ENCODE assay signal across 12 cellular contexts in the genomic region with DNA sequence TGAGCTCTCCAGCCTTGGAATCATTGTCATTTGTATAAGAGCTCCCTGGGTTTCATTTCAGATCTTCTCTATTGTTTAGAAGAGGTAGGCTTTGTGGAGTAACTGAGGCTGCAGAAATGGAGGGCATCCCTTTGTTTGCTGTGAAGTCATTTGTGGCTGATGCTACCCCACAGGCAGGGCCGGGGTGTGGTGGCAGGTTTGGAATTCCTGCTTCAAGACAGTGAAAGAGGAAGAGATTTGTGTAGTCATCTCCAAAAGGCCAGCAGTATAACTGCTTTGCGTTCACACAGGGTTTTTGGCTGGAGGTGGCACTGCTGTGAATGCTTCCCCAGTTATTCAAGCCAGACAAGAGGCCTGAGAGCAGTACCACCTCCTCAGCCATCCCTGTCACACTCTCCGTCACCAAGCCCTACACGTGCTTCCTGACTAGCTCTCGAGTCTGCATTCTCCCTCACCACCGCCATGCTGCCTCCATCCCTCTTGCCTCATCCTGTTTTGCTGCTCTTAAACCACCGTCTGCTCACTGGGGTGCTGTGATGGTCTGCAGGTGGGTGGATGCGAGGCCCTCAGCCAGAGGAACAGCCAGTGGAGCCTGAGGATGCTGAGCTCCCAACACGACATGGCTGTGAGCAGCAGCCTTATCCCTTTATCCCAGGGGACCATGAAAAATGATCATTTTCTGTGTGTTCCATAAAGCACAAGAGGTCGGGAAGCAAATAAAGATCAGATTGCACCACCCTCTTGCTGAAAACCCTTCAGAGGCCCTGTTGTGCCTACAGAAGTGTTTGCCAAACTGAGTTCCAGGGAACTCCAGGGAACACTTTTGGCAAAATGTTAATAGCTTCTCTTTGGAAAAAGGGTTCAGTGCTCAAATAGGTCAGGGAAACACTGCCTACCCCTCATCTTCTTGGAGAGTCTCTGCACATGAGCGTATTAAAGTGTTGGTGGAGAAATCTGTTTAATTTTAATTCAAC. TPM values are rescaled to one million over a fixed set of nuclear protein-coding genes. Genes with fewer than 3 reads are reported as not detected.
DNase-seq lines count a peak whose midpoint lies in the region; ATAC-seq lines count a peak whose summit lies in the region.
"Had no signal": no experiment of that assay in that cellular context is flagged by ENCODE, and none has a peak within 500 bp of the region (broad histone marks: within the 10 kb centered on the region; RNA-seq: fewer than 3 reads in every experiment).

No MANE protein-coding gene starts in this region.

- CTCF ChIA-PET in activated CD4-positive, alpha-beta T cell treated with anti-CD3 and anti-CD28 coated beads for 36 hours (lab: Charles Lee) = interaction anchor here (0.6 to 2.2 kb wide), 4 partner anchors 14 to 758 kb away, joined by 3 to 12 read pairs (median 4); no protein-coding TSS in a partner anchor

- peak overlapping the region; percentile 26 for H3K27ac Mint-ChIP-seq in activated CD4-positive, alpha-beta T cell treated with anti-CD3 and anti-CD28 coated beads for 36 hours
- H3K27ac Mint-ChIP-seq: nephron had no signal

- POLR2A ChIA-PET in activated CD4-positive, alpha-beta T cell treated with anti-CD3 and anti-CD28 coated beads for 36 hours (lab: Charles Lee) = interaction anchor here (1.0 kb wide), 1 partner anchor 24 kb away, joined by 3 read pairs; the partner anchor contains the start of gene ARMC2

- ATAC-seq in activated CD4-positive, alpha-beta T cell treated with anti-CD3 and anti-CD28 coated beads for 36 hours = no peak
- ATAC-seq in GM18907 (IDR thresholded peaks at IDR 0.05; ENCODE audit: unreplicated experiment) = no peak
- no peak for ATAC-seq in HG02763 (IDR thresholded peaks at IDR 0.05; ENCODE audit: unreplicated experiment)
- ATAC-seq: foreskin keratinocyte had no signal

- intact Hi-C loops in activated CD4-positive, alpha-beta T cell treated with anti-CD3 and anti-CD28 coated beads for 36 hours (cut with DNase I, micrococcal nuclease) = loop anchor here in 1 of 2 experiments (2.0 to 10.0 kb wide), 3 partner anchors 15 to 1047 kb away; partner anchors contain the start of gene SCML4
- intact Hi-C loops in posterior cingulate gyrus (cut with DNase I) = no loop called here

- DNase-seq in activated CD4-positive, alpha-beta T cell treated with anti-CD3 and anti-CD28 coated beads for 36 hours = no peak
- DNase-seq in activated CD4-positive, alpha-beta T cell treated with anti-CD3 and anti-CD28 coated beads, Interleukin-2, amount 50 U/mL, for 4 hours = no peak
- peak; percentile 21 for DNase-seq in NOMO-1 treated with DMSO at 0.1 percent for 48 hours (lab: John Stamatoyannopoulos, UW; ENCODE audit: unreplicated experiment)
- DNase-seq in central memory CD4-positive, alpha-beta T cell = peak; percentile 32
- peak in 8 of 10 donors; percentile 22 to 91 (median 64) for DNase-seq in posterior cingulate gyrus
- no peak for DNase-seq in COR-L47 (lab: John Stamatoyannopoulos, UW)
- DNase-seq: ACHN, foreskin keratinocyte, SHP77 had no signal

- H3K36me3 Mint-ChIP-seq in activated CD4-positive, alpha-beta T cell treated with anti-CD3 and anti-CD28 coated beads for 36 hours (ENCODE audit: low read depth) = peaks cover 29% of the 10 kb centered on the region

- peaks cover 5% of the 10 kb centered on the region for H3K27me3 Mint-ChIP-seq in activated CD4-positive, alpha-beta T cell treated with anti-CD3 and anti-CD28 coated beads for 36 hours

- H3K9me3 Mint-ChIP-seq in activated CD4-positive, alpha-beta T cell treated with anti-CD3 and anti-CD28 coated beads for 36 hours (ENCODE audit: low read depth) = no peaks in the 10 kb centered on the region
- H3K9me3 Mint-ChIP-seq: nephron had no signal

- H3K4me1 Mint-ChIP-seq in activated CD4-positive, alpha-beta T cell treated with anti-CD3 and anti-CD28 coated beads for 36 hours = peaks cover 38% of the 10 kb centered on the region

- no peak overlapping the region for H3K4me3 Mint-ChIP-seq in activated CD4-positive, alpha-beta T cell treated with anti-CD3 and anti-CD28 coated beads for 36 hours
- H3K4me3 Mint-ChIP-seq: nephron had no signal

RNA-seq across cellular contexts. Expression of gene ARMC2, which starts 24.1 kb away (rescaled TPM):
- total RNA-seq in activated CD4-positive, alpha-beta T cell treated with anti-CD3 and anti-CD28 coated beads for 36 hours = 1 to 10 TPM; 3.9 to 5.2 TPM

Comparison
In these comparisons a context has a peak if more than half of its experiments do, and no peak if none do; other contexts are left out.
1. DNase-seq: peak in NOMO-1 treated with DMSO at 0.1 percent for 48 hours (single experiment), central memory CD4-positive, alpha-beta T cell (single experiment) and posterior cingulate gyrus (8 of 10); none in activated CD4-positive, alpha-beta T cell treated with anti-CD3 and anti-CD28 coated beads for 36 hours (single experiment), activated CD4-positive, alpha-beta T cell treated with anti-CD3 and anti-CD28 coated beads, Interleukin-2, amount 50 U/mL, for 4 hours (0 of 2) and COR-L47 (single experiment).